1 cellular context compared by ENCODE assay signal in the genomic region with DNA sequence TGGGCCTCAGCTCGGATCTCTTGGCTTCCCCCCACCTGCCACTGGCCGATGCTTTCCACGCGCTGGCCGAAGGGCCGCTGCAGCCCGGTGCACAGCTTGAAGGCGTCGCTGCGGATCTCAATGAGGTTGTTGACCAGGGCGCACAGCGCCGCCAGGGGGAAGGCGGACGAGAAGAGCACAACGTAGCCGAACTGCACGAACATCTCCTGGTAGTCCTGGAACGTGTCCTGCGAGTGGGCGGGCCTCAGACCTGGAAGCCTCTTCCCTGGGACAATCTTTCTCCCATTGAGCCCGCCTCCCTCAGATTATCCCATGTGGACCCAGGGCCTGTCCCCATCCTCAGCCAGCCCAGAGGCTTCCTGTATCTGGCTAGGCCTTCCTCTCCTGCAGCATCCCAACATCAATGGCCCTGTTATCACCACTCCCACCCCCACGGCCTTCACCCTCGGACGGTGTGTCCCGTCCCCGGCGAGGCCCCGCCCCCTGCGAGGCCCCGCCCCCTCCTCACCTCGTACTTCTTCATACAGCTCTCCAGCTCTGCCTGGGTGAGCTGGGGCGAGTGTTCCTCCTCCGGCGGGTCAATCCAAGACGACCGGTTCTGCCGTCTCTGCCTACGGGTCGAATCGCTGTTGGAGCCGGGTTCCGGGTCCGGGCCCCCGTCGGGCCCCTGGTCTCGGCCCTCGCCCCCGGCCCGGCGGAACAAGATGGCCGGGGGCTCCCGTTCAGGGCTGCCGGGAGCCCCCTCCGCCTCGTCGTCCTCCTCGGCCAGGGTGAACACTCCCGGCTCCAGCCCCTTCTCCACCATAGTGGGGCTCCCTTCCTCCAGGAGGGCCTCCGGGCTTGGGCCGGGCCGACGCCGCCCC.
TF ChIP-seq lines count a peak whose summit lies in the region.

No MANE protein-coding gene starts in this region.

TF ChIP-seq in HEK293, 187 proteins besides CTCF, POLR2A, EP300 and RAD21 (continued from another document):
- TF ChIP-seq, protein P1, sequence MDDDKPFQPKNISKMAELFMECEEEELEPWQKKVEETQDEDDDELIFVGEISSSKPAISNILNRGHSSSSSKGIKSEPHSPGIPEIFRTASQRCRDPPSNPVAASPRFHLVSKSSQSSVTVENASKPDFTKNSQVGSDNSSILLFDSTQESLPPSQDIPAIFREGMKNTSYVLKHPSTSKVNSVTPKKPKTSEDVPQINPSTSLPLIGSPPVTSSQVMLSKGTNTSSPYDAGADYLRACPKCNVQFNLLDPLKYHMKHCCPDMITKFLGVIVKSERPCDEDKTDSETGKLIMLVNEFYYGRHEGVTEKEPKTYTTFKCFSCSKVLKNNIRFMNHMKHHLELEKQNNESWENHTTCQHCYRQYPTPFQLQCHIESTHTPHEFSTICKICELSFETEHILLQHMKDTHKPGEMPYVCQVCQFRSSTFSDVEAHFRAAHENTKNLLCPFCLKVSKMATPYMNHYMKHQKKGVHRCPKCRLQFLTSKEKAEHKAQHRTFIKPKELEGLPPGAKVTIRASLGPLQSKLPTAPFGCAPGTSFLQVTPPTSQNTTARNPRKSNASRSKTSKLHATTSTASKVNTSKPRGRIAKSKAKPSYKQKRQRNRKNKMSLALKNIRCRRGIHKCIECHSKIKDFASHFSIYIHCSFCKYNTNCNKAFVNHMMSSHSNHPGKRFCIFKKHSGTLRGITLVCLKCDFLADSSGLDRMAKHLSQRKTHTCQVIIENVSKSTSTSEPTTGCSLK (tag by site-specific recombination; IDR thresholded peaks at IDR 0.05): no peak
- peak; percentile 57; the same call in 1 of the 2 replicates for TF ChIP-seq ZNF335 (tag by site-specific recombination; conservative IDR thresholded peaks at IDR 0.05)
- TF ChIP-seq KLF10 (tag by site-specific recombination; IDR thresholded peaks at IDR 0.05): 0 out of 2 replicates have a peak, but pooled peaks have one; percentile 14
- TF ChIP-seq, protein P2, sequence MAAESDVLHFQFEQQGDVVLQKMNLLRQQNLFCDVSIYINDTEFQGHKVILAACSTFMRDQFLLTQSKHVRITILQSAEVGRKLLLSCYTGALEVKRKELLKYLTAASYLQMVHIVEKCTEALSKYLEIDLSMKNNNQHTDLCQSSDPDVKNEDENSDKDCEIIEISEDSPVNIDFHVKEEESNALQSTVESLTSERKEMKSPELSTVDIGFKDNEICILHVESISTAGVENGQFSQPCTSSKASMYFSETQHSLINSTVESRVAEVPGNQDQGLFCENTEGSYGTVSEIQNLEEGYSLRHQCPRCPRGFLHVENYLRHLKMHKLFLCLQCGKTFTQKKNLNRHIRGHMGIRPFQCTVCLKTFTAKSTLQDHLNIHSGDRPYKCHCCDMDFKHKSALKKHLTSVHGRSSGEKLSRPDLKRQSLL (tag by site-specific recombination; IDR thresholded peaks at IDR 0.05): peak; percentile 78; the same call in 1 of the 2 replicates
- TF ChIP-seq, protein P3, sequence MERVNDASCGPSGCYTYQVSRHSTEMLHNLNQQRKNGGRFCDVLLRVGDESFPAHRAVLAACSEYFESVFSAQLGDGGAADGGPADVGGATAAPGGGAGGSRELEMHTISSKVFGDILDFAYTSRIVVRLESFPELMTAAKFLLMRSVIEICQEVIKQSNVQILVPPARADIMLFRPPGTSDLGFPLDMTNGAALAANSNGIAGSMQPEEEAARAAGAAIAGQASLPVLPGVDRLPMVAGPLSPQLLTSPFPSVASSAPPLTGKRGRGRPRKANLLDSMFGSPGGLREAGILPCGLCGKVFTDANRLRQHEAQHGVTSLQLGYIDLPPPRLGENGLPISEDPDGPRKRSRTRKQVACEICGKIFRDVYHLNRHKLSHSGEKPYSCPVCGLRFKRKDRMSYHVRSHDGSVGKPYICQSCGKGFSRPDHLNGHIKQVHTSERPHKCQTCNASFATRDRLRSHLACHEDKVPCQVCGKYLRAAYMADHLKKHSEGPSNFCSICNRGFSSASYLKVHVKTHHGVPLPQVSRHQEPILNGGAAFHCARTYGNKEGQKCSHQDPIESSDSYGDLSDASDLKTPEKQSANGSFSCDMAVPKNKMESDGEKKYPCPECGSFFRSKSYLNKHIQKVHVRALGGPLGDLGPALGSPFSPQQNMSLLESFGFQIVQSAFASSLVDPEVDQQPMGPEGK (tag by site-specific recombination; IDR thresholded peaks at IDR 0.05): peak; percentile 56
- TF ChIP-seq ZNF510 (tag by site-specific recombination; IDR thresholded peaks at IDR 0.05; ENCODE audit: insufficient replicate concordance): no peak
- TF ChIP-seq ZXDB (tag by site-specific recombination; IDR thresholded peaks at IDR 0.05): no peak
- no peak for TF ChIP-seq ZNF138 (tag by site-specific recombination; IDR thresholded peaks at IDR 0.05; ENCODE audit: borderline replicate concordance)
- no peak for TF ChIP-seq ZNF621 (tag by site-specific recombination; IDR thresholded peaks at IDR 0.05)
- 0 out of 2 replicates have a peak, but pooled peaks have one; percentile 23 for TF ChIP-seq ZEB2 (tag by site-specific recombination; IDR thresholded peaks at IDR 0.05)
- TF ChIP-seq, protein P4, sequence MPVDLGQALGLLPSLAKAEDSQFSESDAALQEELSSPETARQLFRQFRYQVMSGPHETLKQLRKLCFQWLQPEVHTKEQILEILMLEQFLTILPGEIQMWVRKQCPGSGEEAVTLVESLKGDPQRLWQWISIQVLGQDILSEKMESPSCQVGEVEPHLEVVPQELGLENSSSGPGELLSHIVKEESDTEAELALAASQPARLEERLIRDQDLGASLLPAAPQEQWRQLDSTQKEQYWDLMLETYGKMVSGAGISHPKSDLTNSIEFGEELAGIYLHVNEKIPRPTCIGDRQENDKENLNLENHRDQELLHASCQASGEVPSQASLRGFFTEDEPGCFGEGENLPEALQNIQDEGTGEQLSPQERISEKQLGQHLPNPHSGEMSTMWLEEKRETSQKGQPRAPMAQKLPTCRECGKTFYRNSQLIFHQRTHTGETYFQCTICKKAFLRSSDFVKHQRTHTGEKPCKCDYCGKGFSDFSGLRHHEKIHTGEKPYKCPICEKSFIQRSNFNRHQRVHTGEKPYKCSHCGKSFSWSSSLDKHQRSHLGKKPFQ (tag by site-specific recombination; IDR thresholded peaks at IDR 0.05): no peak
- peak; percentile 79 for TF ChIP-seq ZNF600 (tag by site-specific recombination; IDR thresholded peaks at IDR 0.05)
- TF ChIP-seq ZNF623 (tag by site-specific recombination; IDR thresholded peaks at IDR 0.05): no peak
- TF ChIP-seq, protein P5, sequence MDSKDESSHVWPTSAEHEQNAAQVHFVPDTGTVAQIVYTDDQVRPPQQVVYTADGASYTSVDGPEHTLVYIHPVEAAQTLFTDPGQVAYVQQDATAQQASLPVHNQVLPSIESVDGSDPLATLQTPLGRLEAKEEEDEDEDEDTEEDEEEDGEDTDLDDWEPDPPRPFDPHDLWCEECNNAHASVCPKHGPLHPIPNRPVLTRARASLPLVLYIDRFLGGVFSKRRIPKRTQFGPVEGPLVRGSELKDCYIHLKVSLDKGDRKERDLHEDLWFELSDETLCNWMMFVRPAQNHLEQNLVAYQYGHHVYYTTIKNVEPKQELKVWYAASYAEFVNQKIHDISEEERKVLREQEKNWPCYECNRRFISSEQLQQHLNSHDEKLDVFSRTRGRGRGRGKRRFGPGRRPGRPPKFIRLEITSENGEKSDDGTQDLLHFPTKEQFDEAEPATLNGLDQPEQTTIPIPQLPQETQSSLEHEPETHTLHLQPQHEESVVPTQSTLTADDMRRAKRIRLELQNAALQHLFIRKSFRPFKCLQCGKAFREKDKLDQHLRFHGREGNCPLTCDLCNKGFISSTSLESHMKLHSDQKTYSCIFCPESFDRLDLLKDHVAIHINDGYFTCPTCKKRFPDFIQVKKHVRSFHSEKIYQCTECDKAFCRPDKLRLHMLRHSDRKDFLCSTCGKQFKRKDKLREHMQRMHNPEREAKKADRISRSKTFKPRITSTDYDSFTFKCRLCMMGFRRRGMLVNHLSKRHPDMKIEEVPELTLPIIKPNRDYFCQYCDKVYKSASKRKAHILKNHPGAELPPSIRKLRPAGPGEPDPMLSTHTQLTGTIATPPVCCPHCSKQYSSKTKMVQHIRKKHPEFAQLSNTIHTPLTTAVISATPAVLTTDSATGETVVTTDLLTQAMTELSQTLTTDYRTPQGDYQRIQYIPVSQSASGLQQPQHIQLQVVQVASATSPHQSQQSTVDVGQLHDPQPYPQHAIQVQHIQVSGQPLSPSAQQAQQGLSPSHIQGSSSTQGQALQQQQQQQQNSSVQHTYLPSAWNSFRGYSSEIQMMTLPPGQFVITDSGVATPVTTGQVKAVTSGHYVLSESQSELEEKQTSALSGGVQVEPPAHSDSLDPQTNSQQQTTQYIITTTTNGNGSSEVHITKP (tag by site-specific recombination; IDR thresholded peaks at IDR 0.05): peak; percentile 73
- TF ChIP-seq ZNF785 (tag by site-specific recombination; IDR thresholded peaks at IDR 0.05): no peak
- TF ChIP-seq BCL6B (tag by site-specific recombination; IDR thresholded peaks at IDR 0.05): no peak
- TF ChIP-seq ZNF624 (tag by site-specific recombination; IDR thresholded peaks at IDR 0.05): no peak
- peak; percentile 32 for TF ChIP-seq ZBTB26 (tag by site-specific recombination; optimal IDR thresholded peaks at IDR 0.05)
- TF ChIP-seq, protein P6, sequence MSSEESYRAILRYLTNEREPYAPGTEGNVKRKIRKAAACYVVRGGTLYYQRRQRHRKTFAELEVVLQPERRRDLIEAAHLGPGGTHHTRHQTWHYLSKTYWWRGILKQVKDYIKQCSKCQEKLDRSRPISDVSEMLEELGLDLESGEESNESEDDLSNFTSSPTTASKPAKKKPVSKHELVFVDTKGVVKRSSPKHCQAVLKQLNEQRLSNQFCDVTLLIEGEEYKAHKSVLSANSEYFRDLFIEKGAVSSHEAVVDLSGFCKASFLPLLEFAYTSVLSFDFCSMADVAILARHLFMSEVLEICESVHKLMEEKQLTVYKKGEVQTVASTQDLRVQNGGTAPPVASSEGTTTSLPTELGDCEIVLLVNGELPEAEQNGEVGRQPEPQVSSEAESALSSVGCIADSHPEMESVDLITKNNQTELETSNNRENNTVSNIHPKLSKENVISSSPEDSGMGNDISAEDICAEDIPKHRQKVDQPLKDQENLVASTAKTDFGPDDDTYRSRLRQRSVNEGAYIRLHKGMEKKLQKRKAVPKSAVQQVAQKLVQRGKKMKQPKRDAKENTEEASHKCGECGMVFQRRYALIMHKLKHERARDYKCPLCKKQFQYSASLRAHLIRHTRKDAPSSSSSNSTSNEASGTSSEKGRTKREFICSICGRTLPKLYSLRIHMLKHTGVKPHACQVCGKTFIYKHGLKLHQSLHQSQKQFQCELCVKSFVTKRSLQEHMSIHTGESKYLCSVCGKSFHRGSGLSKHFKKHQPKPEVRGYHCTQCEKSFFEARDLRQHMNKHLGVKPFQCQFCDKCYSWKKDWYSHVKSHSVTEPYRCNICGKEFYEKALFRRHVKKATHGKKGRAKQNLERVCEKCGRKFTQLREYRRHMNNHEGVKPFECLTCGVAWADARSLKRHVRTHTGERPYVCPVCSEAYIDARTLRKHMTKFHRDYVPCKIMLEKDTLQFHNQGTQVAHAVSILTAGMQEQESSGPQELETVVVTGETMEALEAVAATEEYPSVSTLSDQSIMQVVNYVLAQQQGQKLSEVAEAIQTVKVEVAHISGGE (tag by site-specific recombination; conservative IDR thresholded peaks at IDR 0.05; ENCODE audit: low read depth): 0 out of 2 replicates have a peak, but pooled peaks have one; percentile 20
- TF ChIP-seq ZNF830 (tag by site-specific recombination; IDR thresholded peaks at IDR 0.05; ENCODE audit: low read depth): no peak
- peak; percentile 24; the same call in 1 of the 2 replicates for TF ChIP-seq ZBTB8A (tag by site-specific recombination; IDR thresholded peaks at IDR 0.05)
- TF ChIP-seq ZSCAN23 (tag by site-specific recombination; IDR thresholded peaks at IDR 0.05): no peak
- TF ChIP-seq GLIS2 (tag by site-specific recombination; IDR thresholded peaks at IDR 0.05): no peak; the same call in 1 of the 2 replicates
- peak; percentile 69 for TF ChIP-seq SP3 (tag by site-specific recombination; IDR thresholded peaks at IDR 0.05)
- no peak for TF ChIP-seq IKZF3 (tag by site-specific recombination; IDR thresholded peaks at IDR 0.05)
- no peak for TF ChIP-seq ZNF76 (tag by site-specific recombination; IDR thresholded peaks at IDR 0.05; ENCODE audit: borderline replicate concordance, low read depth)
- TF ChIP-seq BCL11A (tag by site-specific recombination; IDR thresholded peaks at IDR 0.05; ENCODE audit: low read depth): no peak
- TF ChIP-seq SP2 (tag by site-specific recombination; IDR thresholded peaks at IDR 0.05): peak; percentile 79
- 0 out of 2 replicates have a peak, but pooled peaks have one; percentile 39 for TF ChIP-seq ZSCAN30 (tag by site-specific recombination; IDR thresholded peaks at IDR 0.05)
- peak; percentile 68 for TF ChIP-seq ZBTB17 (tag by site-specific recombination; IDR thresholded peaks at IDR 0.05)
- TF ChIP-seq ELK4 (IDR thresholded peaks at IDR 0.05; ENCODE audit: borderline replicate concordance, low read depth, low read length): no peak
- TF ChIP-seq YY1 (tag by site-specific recombination; IDR thresholded peaks at IDR 0.05): peak; percentile 59; the same call in 1 of the 2 replicates
- no peak for TF ChIP-seq ZNF354C (tag by site-specific recombination; IDR thresholded peaks at IDR 0.05; ENCODE audit: borderline replicate concordance, low read depth)
- TF ChIP-seq ZNF155 (tag by site-specific recombination; IDR thresholded peaks at IDR 0.05): no peak
